In the genomic region with DNA sequence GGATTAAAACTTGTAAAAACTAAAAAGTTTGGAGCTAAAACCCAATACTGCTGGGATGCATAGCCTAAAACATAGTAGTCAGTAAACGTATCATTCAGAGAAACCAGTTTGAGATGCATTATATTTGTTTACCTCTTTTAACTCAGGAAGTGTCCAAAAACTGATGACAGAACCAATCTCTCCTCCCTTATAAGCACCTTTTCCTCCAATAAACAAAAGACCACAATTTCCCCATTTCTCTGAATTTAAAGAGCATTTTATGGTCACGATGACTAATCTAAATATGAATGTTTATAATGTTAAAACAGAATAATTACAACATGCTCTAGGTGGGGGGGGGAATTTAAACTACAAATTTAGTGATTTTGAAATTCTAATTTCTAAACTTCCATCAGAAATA, we compare ENCODE assay signal across 18 cellular contexts.
"Had no signal": no experiment of that assay in that cellular context is flagged by ENCODE, and none has a peak within 500 bp of the region (broad histone marks: within the 10 kb centered on the region; RNA-seq: fewer than 3 reads in every experiment).

No MANE protein-coding gene starts in this region.

- ATAC-seq: body of pancreas, left cardiac atrium had no signal

- H3K4me1 Mint-ChIP-seq: activated naive CD4-positive, alpha-beta T cell treated with anti-CD3 and anti-CD28 coated beads, Interleukin-2, amount 50 U/mL, for 24 hours; naive B cell had no signal

- H3K4me3 ChIP-seq: body of pancreas, thoracic aorta had no signal

- H3K27ac Mint-ChIP-seq: activated T-helper 2 cell treated with anti-CD3 and anti-CD28 coated beads, Interferon-gamma antibody, Interleukin-2, Interleukin-4, amounts not matched to agents 10 μg/mL and 5 μg/mL and 100 μg/mL, durations not matched to agents 14 hours and 24 hours and 36 hours; stimulated activated naive CD8-positive, alpha-beta T cell treated with anti-CD3 and anti-CD28 coated beads, Interleukin-15, Interleukin-2, amounts not matched to agents 100 ng/mL and 50 ng/mL, for 24 hours; T-helper 2 cell treated with Interferon-gamma antibody and Interleukin-4, amounts not matched to agents 5 μg/mL and 100 μg/mL, for 36 hours had no signal

- FAIRE-seq: urothelium cell line had no signal

- H3K9me3 Mint-ChIP-seq: activated naive CD4-positive, alpha-beta T cell treated with anti-CD3 and anti-CD28 coated beads, Interleukin-2, amount 50 U/mL, for 24 hours; activated T-helper 2 cell treated with anti-CD3 and anti-CD28 coated beads, Interferon-gamma antibody, Interleukin-2, Interleukin-4, amounts not matched to agents 10 μg/mL and 5 μg/mL and 100 μg/mL, durations not matched to agents 14 hours and 24 hours and 36 hours; naive B cell; stimulated activated naive CD8-positive, alpha-beta T cell treated with anti-CD3 and anti-CD28 coated beads, Interleukin-15, Interleukin-2, amounts not matched to agents 100 ng/mL and 50 ng/mL, for 24 hours; T-helper 2 cell treated with Interferon-gamma antibody and Interleukin-4, amounts not matched to agents 5 μg/mL and 100 μg/mL, for 36 hours had no signal

- DNase-seq: activated CD4-positive, alpha-beta T cell treated with anti-CD3 and anti-CD28 coated beads for 48 hours; activated CD8-positive, alpha-beta memory T cell treated with anti-CD3 and anti-CD28 coated beads for 24 hours; amniotic stem cell; body of pancreas; dermis blood vessel endothelial cell; hippocampal formation; left cardiac atrium; naive B cell; retina; stimulated activated CD4-positive, alpha-beta T cell treated with anti-CD3 and anti-CD28 coated beads, Interleukin-15, amount 100 ng/mL, for 24 hours; stimulated activated CD4-positive, alpha-beta T cell treated with anti-CD3 and anti-CD28 coated beads, Interleukin-4, amount 100 ng/mL, for 24 hours; WERI-Rb-1 had no signal

- H3K27ac ChIP-seq: body of pancreas, thoracic aorta, WERI-Rb-1 had no signal

- H3K4me3 Mint-ChIP-seq: activated naive CD4-positive, alpha-beta T cell treated with anti-CD3 and anti-CD28 coated beads, Interleukin-2, amount 50 U/mL, for 24 hours; naive B cell; stimulated activated naive CD8-positive, alpha-beta T cell treated with anti-CD3 and anti-CD28 coated beads, Interleukin-15, Interleukin-2, amounts not matched to agents 100 ng/mL and 50 ng/mL, for 24 hours; T-helper 2 cell treated with Interferon-gamma antibody and Interleukin-4, amounts not matched to agents 5 μg/mL and 100 μg/mL, for 36 hours had no signal

- H3K27me3 Mint-ChIP-seq: activated naive CD4-positive, alpha-beta T cell treated with anti-CD3 and anti-CD28 coated beads, Interleukin-2, amount 50 U/mL, for 24 hours; naive B cell; stimulated activated naive CD8-positive, alpha-beta T cell treated with anti-CD3 and anti-CD28 coated beads, Interleukin-15, Interleukin-2, amounts not matched to agents 100 ng/mL and 50 ng/mL, for 24 hours had no signal

- H3K9me3 ChIP-seq: body of pancreas, thoracic aorta had no signal

- H3K4me1 ChIP-seq: body of pancreas had no signal
